ENCODE assay signal across 11 cellular contexts in the genomic region with DNA sequence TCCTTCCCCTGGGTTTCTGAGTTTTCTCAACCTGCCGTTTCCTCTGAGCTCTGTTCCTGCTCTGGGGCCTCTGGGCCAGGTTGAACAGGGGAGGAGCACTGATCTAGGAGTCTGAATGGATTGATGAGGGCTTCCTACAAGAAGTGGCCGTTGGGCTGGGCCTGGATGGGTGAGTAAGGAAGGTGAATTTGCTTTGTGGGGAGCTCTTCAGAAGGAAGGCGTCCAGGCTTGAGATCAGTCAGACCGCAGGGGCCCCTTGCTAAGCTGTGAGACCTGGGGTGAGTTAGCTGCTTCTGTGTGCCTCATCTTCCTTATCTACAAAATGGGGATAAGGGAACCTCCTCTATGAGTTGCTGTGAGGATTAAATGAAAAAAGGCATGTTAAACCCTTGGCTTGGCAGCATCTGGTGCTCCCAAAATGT. TPM values are rescaled to one million over a fixed set of nuclear protein-coding genes. Genes with fewer than 3 reads are reported as not detected.
DNase-seq lines count a peak whose midpoint lies in the region; ATAC-seq and TF ChIP-seq lines count a peak whose summit lies in the region.
"Had no signal": no experiment of that assay in that cellular context is flagged by ENCODE, and none has a peak within 500 bp of the region (broad histone marks: within the 10 kb centered on the region; RNA-seq: fewer than 3 reads in every experiment).

No MANE protein-coding gene starts in this region.

- H3K36me3 ChIP-seq in HUES48 (ENCODE audit: control insufficient read depth, insufficient read depth, low read length) = no peaks in the 10 kb centered on the region
- no peaks in the 10 kb centered on the region for H3K36me3 ChIP-seq in mucosa of stomach (ENCODE audit: control insufficient read depth, insufficient read depth, low read length)
- H3K36me3 ChIP-seq in thoracic aorta = no peaks in the 10 kb centered on the region

- H3K9ac ChIP-seq in HUES48 (ENCODE audit: low read depth, low read length) (no peak overlapping the region), mucosa of stomach (ENCODE audit: low read length) (peak overlapping the region; percentile 17)

- no peaks in the 10 kb centered on the region for H3K9me3 Mint-ChIP-seq in chondrocyte (ENCODE audit: low read depth)

- H3K4me1 ChIP-seq in HUES48 (ENCODE audit: control insufficient read depth, insufficient read depth, low read length) (peaks cover 21% of the 10 kb centered on the region), mucosa of stomach (ENCODE audit: control insufficient read depth, insufficient read depth, low read length) (peaks cover 75% of the 10 kb centered on the region), thoracic aorta (ENCODE audit: control insufficient read depth in 1 of 2, low read depth in 2 of 2) (peaks cover 83 to 98% of the 10 kb centered on the region in 2 donors)

- peaks cover 4% of the 10 kb centered on the region for H3K36me3 Mint-ChIP-seq in chondrocyte (ENCODE audit: low read depth)

- no peaks in the 10 kb centered on the region for H3K27me3 Mint-ChIP-seq in chondrocyte (ENCODE audit: low read depth)

- peak overlapping the region; percentile 95 for H3K27ac Mint-ChIP-seq in chondrocyte (ENCODE audit: unreplicated experiment)

- peak overlapping the region; percentile 5 for H3K4me3 Mint-ChIP-seq in chondrocyte (ENCODE audit: unreplicated experiment)

- H3K9me3 ChIP-seq in HUES48 (ENCODE audit: control insufficient read depth, insufficient read depth, low read length) = no peaks in the 10 kb centered on the region
- no peaks in the 10 kb centered on the region for H3K9me3 ChIP-seq in mucosa of stomach (ENCODE audit: control insufficient read depth, low read length)
- no peaks in the 10 kb centered on the region for H3K9me3 ChIP-seq in thoracic aorta

- TF ChIP-seq CTCF in chondrocyte (IDR thresholded peaks at IDR 0.05) (no peak), thoracic aorta (IDR thresholded peaks at IDR 0.05) (no peak)

- H3K4me1 Mint-ChIP-seq in chondrocyte (ENCODE audit: low read depth) = peaks cover 97% of the 10 kb centered on the region

- peak overlapping the region; percentile 2 for H3K27ac ChIP-seq in HUES48 (ENCODE audit: low read depth, low read length)
- peak overlapping the region; percentile 94 to 98 for H3K27ac ChIP-seq in thoracic aorta
- no peak overlapping the region for H3K27ac ChIP-seq in substantia nigra (ENCODE audit: low read depth, low read length, poor library complexity, severe bottlenecking)

- ATAC-seq in thoracic aorta (ENCODE audit: insufficient number of reproducible peaks, low FRiP score, low read depth) (no peak), HG02759 (IDR thresholded peaks at IDR 0.05; ENCODE audit: unreplicated experiment) (no peak)

- no peak for DNase-seq in chondrocyte (ENCODE audit: low spot score)
- DNase-seq in thoracic aorta (ENCODE audit: low spot score) = no peak
- DNase-seq in substantia nigra (lab: John Stamatoyannopoulos, UW) = no peak
- DNase-seq in Kasumi-1 (lab: John Stamatoyannopoulos, UW) = no peak
- DNase-seq in NOMO-1 (lab: John Stamatoyannopoulos, UW; ENCODE audit: unreplicated experiment in 2 of 2) = no peak
- DNase-seq: foreskin melanocyte, NCI-H1417 treated with DMSO at 0.1 percent for 48 hours, NCI-H69 had no signal

- no peaks in the 10 kb centered on the region for H3K27me3 ChIP-seq in HUES48 (ENCODE audit: control insufficient read depth, insufficient read depth, low read length)
- no peaks in the 10 kb centered on the region for H3K27me3 ChIP-seq in mucosa of stomach (ENCODE audit: control insufficient read depth, insufficient read depth, low read length)
- H3K27me3 ChIP-seq in thoracic aorta (replicated peaks; ENCODE audit: insufficient read depth) = no peaks in the 10 kb centered on the region

- H3K4me3 ChIP-seq in HUES48 (ENCODE audit: low read depth, low read length) (no peak overlapping the region), mucosa of stomach (ENCODE audit: low read length) (no peak overlapping the region), thoracic aorta (no peak overlapping the region)

RNA-seq across cellular contexts. Expression of a gene that starts 1.1 kb away (rescaled TPM):
- 156 to 198 TPM (median 195 TPM) in 3 replicates for total RNA-seq in chondrocyte
- total RNA-seq in thoracic aorta = 100 to 1,000 TPM; 191 to 226 TPM

RNA-seq across cellular contexts. Expression of a gene that starts 21.7 kb away (rescaled TPM):
- total RNA-seq in chondrocyte (1.9 to 3.3 TPM (median 2.0 TPM) in 3 replicates), thoracic aorta (1 to 10 TPM in 1 of 2 donors, under 1 TPM in 1; 0.81 to 2.8 TPM)
